Comparison of ENCODE assay signal across 18 cellular contexts in the genomic region with DNA sequence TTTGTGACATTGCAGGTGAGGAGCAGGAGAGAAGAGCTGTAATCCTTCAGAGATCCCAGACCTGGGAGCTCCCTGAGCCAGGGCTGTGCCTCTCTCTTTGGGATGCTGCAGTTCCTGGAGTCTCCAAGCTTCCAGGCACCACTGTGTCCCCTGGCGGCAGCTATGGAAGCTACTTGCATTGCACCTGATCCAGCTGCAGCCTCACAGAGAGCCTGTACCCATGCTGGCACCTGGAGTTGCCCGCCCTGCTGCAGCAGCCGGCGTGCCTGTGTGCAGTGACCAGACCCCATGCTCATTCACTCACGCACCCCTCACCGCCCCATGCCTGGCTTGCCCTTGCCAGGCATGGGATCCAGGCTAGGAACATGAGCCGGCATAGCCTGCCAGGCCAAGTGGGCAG. TPM values are rescaled to one million over a fixed set of nuclear protein-coding genes. Genes with fewer than 3 reads are reported as not detected.
A peak's percentile ranks its signal among the peaks of the same experiment; 100 is the strongest.
DNase-seq lines count a peak whose midpoint lies in the region; ATAC-seq, FAIRE-seq and TF ChIP-seq lines count a peak whose summit lies in the region.
"Had no signal": no experiment of that assay in that cellular context is flagged by ENCODE, and none has a peak within 500 bp of the region (broad histone marks: within the 10 kb centered on the region; RNA-seq: fewer than 3 reads in every experiment).

No MANE protein-coding gene starts in this region.

- H4K8ac ChIP-seq in H1 (ENCODE audit: extremely low read depth, insufficient read depth, low read length) = no peak overlapping the region

- H3K14ac ChIP-seq in H1 (ENCODE audit: insufficient read length) = no peak overlapping the region

- DNase-seq in AG09309 (ENCODE audit: low read depth) (no peak), H1 (ENCODE audit: low read depth in 1 of 2, low spot score in 2 of 2) (no peak), mesenteric fat pad (ENCODE audit: low spot score) (peak; percentile 81), NCI-H1417 (lab: John Stamatoyannopoulos, UW) (no peak), NCI-H1048 (lab: John Stamatoyannopoulos, UW) (no peak)
- DNase-seq: BE2C; Caco-2; CD8-positive, alpha-beta memory T cell; IMR-90; KBM-7 had no signal

- WGBS in H1 (ENCODE audit: extremely low coverage in 1 of 2, insufficient coverage in 1 of 2, insufficient read length in 1 of 2, insufficient replicate concordance in 2 of 2, low coverage in 1 of 2, low lambda C conversion rate in 2 of 2, missing lambda C conversion rate in 1 of 2), 2 experiments = 84% methylated on average over 7 of the region's 7 CpGs; no CpG with 5 or more reads in 1 of the 2 experiments

- ATAC-seq in GM18517 (IDR thresholded peaks at IDR 0.05; ENCODE audit: unreplicated experiment) (no peak), HG02884 (IDR thresholded peaks at IDR 0.05; ENCODE audit: unreplicated experiment) (no peak)
- ATAC-seq: GM12878 had no signal

- POLR2A ChIA-PET in H1 (lab: Charles Lee; ENCODE audit: partially characterized antibody) = interaction anchor here (1.0 kb wide), 1 partner anchor 11 kb away, joined by 3 read pairs; no protein-coding TSS in a partner anchor

- H2BK5ac ChIP-seq in H1 (ENCODE audit: low read depth, low read length) = no peak overlapping the region

- no peak for TF ChIP-seq POLR2A in H1 (IDR thresholded peaks at IDR 0.05; ENCODE audit: control extremely low read depth in 1 of 2, low read depth in 2 of 2, low read length in 2 of 2)

- no peak overlapping the region for H3K27ac ChIP-seq in BLaER1 treated with 17β-estradiol and CSF1 and Interleukin-3, amounts not matched to agents 10 nM and 100 nM
- H3K27ac ChIP-seq in H1 (ENCODE audit: low read depth, low read length) = no peak overlapping the region
- H3K27ac ChIP-seq: GM23248 had no signal

- no peak overlapping the region for H3K4me2 ChIP-seq in BLaER1 treated with 17β-estradiol and CSF1 and Interleukin-3, amounts not matched to agents 10 nM and 100 nM
- H3K4me2 ChIP-seq in H1 (ENCODE audit: insufficient read depth in 1 of 2, low read depth in 2 of 2, low read length in 2 of 2) = no peak overlapping the region

- no peak overlapping the region for H3K9ac ChIP-seq in BLaER1 treated with 17β-estradiol and CSF1 and Interleukin-3, amounts not matched to agents 10 nM and 100 nM
- H3K9ac ChIP-seq in H1 (replicated peaks in 1 of 4; ENCODE audit: extremely low read depth in 1 of 4, low read depth in 3 of 4, low read length in 3 of 4) = no peak overlapping the region
- H3K9ac ChIP-seq: GM23248 had no signal

- no peak overlapping the region for H2AFZ ChIP-seq in H1 (ENCODE audit: low read length)
- H2AFZ ChIP-seq: GM23248 had no signal

- H2BK120ac ChIP-seq in H1 (replicated peaks; ENCODE audit: low read depth, low read length) = no peak overlapping the region

- TF ChIP-seq RAD21 in H1 (IDR thresholded peaks at IDR 0.05 in 1 of 2, conservative IDR thresholded peaks at IDR 0.05 in 1 of 2; ENCODE audit: low read depth in 2 of 2, low read length in 2 of 2) = 0 out of 4 replicates have a peak, but pooled peaks of 1 of the 2 experiments have one; percentile 12

- no peak overlapping the region for H2BK12ac ChIP-seq in H1 (ENCODE audit: low read depth, low read length)

- no peaks in the 10 kb centered on the region for H3K23me2 ChIP-seq in H1 (ENCODE audit: low read depth, low read length)

- no peaks in the 10 kb centered on the region for H3K27me3 ChIP-seq in BLaER1 treated with 17β-estradiol and CSF1 and Interleukin-3, amounts not matched to agents 10 nM and 100 nM
- H3K27me3 ChIP-seq in H1 (replicated peaks in 1 of 4; ENCODE audit: control insufficient read depth in 3 of 4, extremely low read depth in 1 of 4, insufficient read depth in 3 of 4, low read length in 3 of 4) = no peaks in the 10 kb centered on the region
- H3K27me3 ChIP-seq: BE2C had no signal

- peaks cover 40 to 73% (median 58%) of the 10 kb centered on the region in 11 experiments for H3K9me3 ChIP-seq in BLaER1 treated with 17β-estradiol and CSF1 and Interleukin-3, amounts not matched to agents 10 nM and 100 nM (replicated peaks in 1 of 11)
- peaks cover 22 to 37% of the 10 kb centered on the region in 2 experiments; a peak in 3 of 4 replicates for H3K9me3 ChIP-seq in H1 (ENCODE audit: insufficient read depth in 2 of 2, low read depth in 1 of 2, low read length in 1 of 2)
- H3K9me3 ChIP-seq: BE2C had no signal

- TF ChIP-seq CTCF in AG09309 (IDR thresholded peaks at IDR 0.05; ENCODE audit: control insufficient read depth, insufficient read depth, low read depth, low read length, missing control alignments) (peak; percentile 42), H1 (IDR thresholded peaks at IDR 0.05; ENCODE audit: control extremely low read depth in 1 of 3, insufficient read depth in 1 of 3, low read depth in 1 of 3, low read length in 3 of 3) (peak in 2 of 3 experiments; percentile 6 to 18; a peak in 2 of 4 replicates)

- CTCF ChIA-PET in H1 (lab: Charles Lee; ENCODE audit: partially characterized antibody) = interaction anchor here (0.7 to 1.4 kb wide), 4 partner anchors 16 to 70 kb away, joined by 3 to 5 read pairs (median 4); no protein-coding TSS in a partner anchor

- no peak for FAIRE-seq in H1 (lab: Jason Lieb, UNC)
- FAIRE-seq: A204.1, GM12878, GM18507 had no signal

- H3K36me3 ChIP-seq in BLaER1 treated with 17β-estradiol and CSF1 and Interleukin-3, amounts not matched to agents 10 nM and 100 nM = peaks cover 0 to 22% (median 18%) of the 10 kb centered on the region in 11 experiments; a peak in 14 of 22 replicates
- H3K36me3 ChIP-seq in H1 (ENCODE audit: control insufficient read depth in 2 of 4, insufficient read depth in 4 of 4, low read length in 3 of 4) = no peaks in the 10 kb centered on the region; a peak in 1 of 8 replicates
- H3K36me3 ChIP-seq: BE2C, HAP-1 had no signal

- H3K4me3 ChIP-seq in AG09309 (ENCODE audit: control insufficient read depth, low read depth, low read length) = no peak overlapping the region
- peak overlapping the region in 6 of 10 experiments; percentile 31 to 41 (median 34); a peak in 9 of 20 replicates for H3K4me3 ChIP-seq in BLaER1 treated with 17β-estradiol and CSF1 and Interleukin-3, amounts not matched to agents 10 nM and 100 nM
- H3K4me3 ChIP-seq in H1 (ENCODE audit: extremely low read depth in 1 of 4, insufficient read depth in 2 of 4, low read depth in 3 of 4, low read length in 4 of 4) = no peak overlapping the region
- H3K4me3 ChIP-seq: GM12878, GM23248, HAP-1 had no signal

- no peaks in the 10 kb centered on the region for H4K20me1 ChIP-seq in BLaER1 treated with 17β-estradiol and CSF1 and Interleukin-3, amounts not matched to agents 10 nM and 100 nM
- H4K20me1 ChIP-seq in H1 (replicated peaks in 1 of 2; ENCODE audit: control insufficient read depth in 1 of 2, insufficient read depth in 2 of 2, low read length in 2 of 2) = no peaks in the 10 kb centered on the region

- TF ChIP-seq EP300 in H1 (IDR thresholded peaks at IDR 0.05; ENCODE audit: borderline replicate concordance in 1 of 2, low read depth in 2 of 2, low read length in 2 of 2) = no peak

- no peak overlapping the region for H3K4ac ChIP-seq in H1 (replicated peaks; ENCODE audit: insufficient read length, low read depth, low read length)

- H2AK5ac ChIP-seq in H1 (ENCODE audit: low read depth, low read length) = no peak overlapping the region

- H4K5ac ChIP-seq in H1 (ENCODE audit: insufficient read length, low read depth, low read length) = no peak overlapping the region

- no peaks in the 10 kb centered on the region for H3K79me1 ChIP-seq in H1 (ENCODE audit: low read depth, low read length)

- no peak overlapping the region for H3K18ac ChIP-seq in H1 (ENCODE audit: extremely low read depth, low read length)

- no peak overlapping the region for H4K91ac ChIP-seq in H1 (replicated peaks; ENCODE audit: insufficient read length, low read length)

- H3K79me2 ChIP-seq in H1 (ENCODE audit: control insufficient read depth in 1 of 2, insufficient read depth in 2 of 2, low read length in 2 of 2) = no peaks in the 10 kb centered on the region

- H3K23ac ChIP-seq in H1 (ENCODE audit: insufficient read length) = no peak overlapping the region

- peaks cover 12 to 40% (median 35%) of the 10 kb centered on the region in 10 experiments for H3K4me1 ChIP-seq in BLaER1 treated with 17β-estradiol and CSF1 and Interleukin-3, amounts not matched to agents 10 nM and 100 nM
- H3K4me1 ChIP-seq in H1 (replicated peaks in 1 of 4; ENCODE audit: control insufficient read depth in 3 of 4, insufficient read depth in 4 of 4, low read length in 3 of 4) = no peaks in the 10 kb centered on the region
- H3K4me1 ChIP-seq: BE2C had no signal

- H2BK20ac ChIP-seq in H1 (ENCODE audit: low read length) = no peak overlapping the region

- no peak overlapping the region for H2BK15ac ChIP-seq in H1 (ENCODE audit: low read length)

- H3K56ac ChIP-seq in H1 (replicated peaks; ENCODE audit: insufficient read length, low read depth, low read length) = no peak overlapping the region

TF ChIP-seq in H1, 55 proteins besides CTCF, POLR2A, EP300 and RAD21 (continues in another document):
- TF ChIP-seq SIRT6 (IDR thresholded peaks at IDR 0.05; ENCODE audit: low read length) (no peak), GABPA (IDR thresholded peaks at IDR 0.05; ENCODE audit: borderline replicate concordance, insufficient read depth, low read length) (no peak), CHD1 (IDR thresholded peaks at IDR 0.05; ENCODE audit: low read depth, low read length) (no peak), GTF2F1 (IDR thresholded peaks at IDR 0.05; ENCODE audit: borderline replicate concordance, low read depth, low read length) (no peak), CBX8 (IDR thresholded peaks at IDR 0.05; ENCODE audit: borderline replicate concordance, low read depth, low read length) (no peak), TCF12 (IDR thresholded peaks at IDR 0.05; ENCODE audit: low read depth, low read length) (no peak), CTBP2 (IDR thresholded peaks at IDR 0.05; ENCODE audit: borderline replicate concordance, insufficient read depth, insufficient read length, low read length) (no peak)
- TF ChIP-seq, protein P1, sequence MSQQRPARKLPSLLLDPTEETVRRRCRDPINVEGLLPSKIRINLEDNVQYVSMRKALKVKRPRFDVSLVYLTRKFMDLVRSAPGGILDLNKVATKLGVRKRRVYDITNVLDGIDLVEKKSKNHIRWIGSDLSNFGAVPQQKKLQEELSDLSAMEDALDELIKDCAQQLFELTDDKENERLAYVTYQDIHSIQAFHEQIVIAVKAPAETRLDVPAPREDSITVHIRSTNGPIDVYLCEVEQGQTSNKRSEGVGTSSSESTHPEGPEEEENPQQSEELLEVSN (IDR thresholded peaks at IDR 0.05) = no peak

RNA-seq across cellular contexts. Expression of a gene that starts 51.8 kb away (rescaled TPM):
- 15.8 and 16.9 TPM in 2 replicates for total RNA-seq in H1 (2021; fragmentation: NEBNext Ultra II Directional; extraction: Animal tissue kit (Norgen Biotek cat#: 25700))
- 19.7 and 22.1 TPM in 2 replicates for polyA plus RNA-seq in H1 (2011; rRNA removed)
- polyA plus RNA-seq in H1 (2011; cell fraction: cytosol; rRNA removed) = 22.5 TPM
- polyA plus RNA-seq in H1 (2011; cell fraction: nucleus; rRNA removed) = 17.7 TPM
- 11.9 to 16.0 TPM (median 14.9 TPM) in 4 replicates for polyA plus RNA-seq in H1 (2012, experiment 1 of 2)
- 19.9 TPM for polyA plus RNA-seq in H1 (2012, experiment 2 of 2)
- 12.0 TPM for polyA plus RNA-seq in H1 (2013, experiment 1 of 2)
- polyA plus RNA-seq in H1 (2013, experiment 2 of 2) = 11.1 TPM
- 14.9 and 21.8 TPM in 2 replicates for polyA minus RNA-seq in H1 (2011; rRNA and poly(A)+ RNA removed)
- 10.3 TPM for polyA minus RNA-seq in H1 (2011; cell fraction: cytosol; rRNA and poly(A)+ RNA removed)
- 30.3 TPM for polyA minus RNA-seq in H1 (2011; cell fraction: nucleus; rRNA and poly(A)+ RNA removed)
- 11.4 TPM for total RNA-seq in mesenteric fat pad

Comparison
In these comparisons a context has a peak if more than half of its experiments do, and no peak if none do; other contexts are left out.
1. H3K4me3 ChIP-seq: peak in BLaER1 treated with 17β-estradiol and CSF1 and Interleukin-3, amounts not matched to agents 10 nM and 100 nM (6 of 10); none in AG09309 (single experiment) and H1 (0 of 4).